In the genomic region with DNA sequence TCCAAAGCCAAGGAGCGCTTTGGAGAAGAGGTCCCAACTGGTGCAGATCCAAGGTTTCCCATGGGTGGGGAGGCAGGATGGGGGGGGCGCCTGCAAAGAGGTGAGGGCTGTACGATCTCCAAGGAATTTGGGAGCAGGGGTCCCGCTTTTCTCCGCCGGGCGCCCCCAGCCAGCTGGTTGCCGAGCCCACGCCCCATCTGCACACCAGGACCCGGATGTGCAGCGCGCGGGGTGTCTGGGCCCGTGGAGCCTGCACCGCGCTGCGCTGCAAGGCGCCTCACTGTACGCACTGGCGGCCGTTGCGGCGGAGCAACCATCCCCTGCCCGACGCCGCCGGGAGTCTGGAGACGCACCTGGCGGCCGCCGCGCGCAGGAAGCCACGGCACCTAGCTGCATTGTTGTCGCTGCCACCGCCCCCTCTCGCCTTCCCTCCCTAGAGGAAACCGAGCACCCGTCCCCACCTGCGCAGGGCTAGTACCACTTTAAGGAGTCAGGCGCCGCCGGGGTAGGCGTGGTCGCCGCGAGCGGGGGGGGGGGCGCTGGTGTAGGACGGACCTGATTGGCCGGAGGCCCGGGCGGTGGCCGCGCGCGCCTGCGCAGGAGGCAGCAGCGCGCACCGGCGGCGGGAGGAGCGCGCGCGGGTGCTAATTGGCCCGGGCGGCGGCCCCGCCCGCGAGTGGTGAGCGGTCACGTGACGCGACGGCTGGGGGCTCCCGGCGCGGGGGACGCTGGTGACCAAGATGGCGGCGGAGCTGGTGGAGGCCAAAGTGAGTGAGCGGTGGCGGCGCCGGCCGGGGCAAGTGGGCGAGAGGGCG, we compare ENCODE assay signal across 8 cellular contexts. TPM values are rescaled to one million over a fixed set of nuclear protein-coding genes. Genes with fewer than 3 reads are reported as not detected.
DNase-seq lines count a peak whose midpoint lies in the region; ATAC-seq and TF ChIP-seq lines count a peak whose summit lies in the region.

A gene with protein sequence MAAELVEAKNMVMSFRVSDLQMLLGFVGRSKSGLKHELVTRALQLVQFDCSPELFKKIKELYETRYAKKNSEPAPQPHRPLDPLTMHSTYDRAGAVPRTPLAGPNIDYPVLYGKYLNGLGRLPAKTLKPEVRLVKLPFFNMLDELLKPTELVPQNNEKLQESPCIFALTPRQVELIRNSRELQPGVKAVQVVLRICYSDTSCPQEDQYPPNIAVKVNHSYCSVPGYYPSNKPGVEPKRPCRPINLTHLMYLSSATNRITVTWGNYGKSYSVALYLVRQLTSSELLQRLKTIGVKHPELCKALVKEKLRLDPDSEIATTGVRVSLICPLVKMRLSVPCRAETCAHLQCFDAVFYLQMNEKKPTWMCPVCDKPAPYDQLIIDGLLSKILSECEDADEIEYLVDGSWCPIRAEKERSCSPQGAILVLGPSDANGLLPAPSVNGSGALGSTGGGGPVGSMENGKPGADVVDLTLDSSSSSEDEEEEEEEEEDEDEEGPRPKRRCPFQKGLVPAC (plus strand): TSS at position 716 of the 815 bp plus-strand sequence. CDS start 25 bp downstream, at position 741.

- H3K4me3 ChIP-seq in GM06990 (replicated peaks; ENCODE audit: low read depth, low read length) (peak within 1 kb of the TSS; percentile 97), osteoblast (ENCODE audit: insufficient read depth, low read length) (peak within 1 kb of the TSS; percentile 94), testis (peak within 1 kb of the TSS; percentile 90 to 95)

- H3K27me3 ChIP-seq in GM06990 (replicated peaks; ENCODE audit: control insufficient read depth, insufficient read depth, low read length) (no peaks in the 10 kb centered on the region), osteoblast (ENCODE audit: insufficient read depth, low read length) (no peaks in the 10 kb centered on the region), testis (no peaks in the 10 kb centered on the region)

- H3K36me3 Mint-ChIP-seq in HFFc6 (ENCODE audit: low read depth), result no peaks in the 10 kb centered on the region
- H3K36me3 Mint-ChIP-seq in activated naive CD4-positive, alpha-beta T cell treated with anti-CD3 and anti-CD28 coated beads, Interleukin-2, amount 50 U/mL, for 24 hours, result no peaks in the 10 kb centered on the region

- no peaks in the 10 kb centered on the region for H3K9me3 Mint-ChIP-seq in HFFc6
- H3K9me3 Mint-ChIP-seq in activated naive CD4-positive, alpha-beta T cell treated with anti-CD3 and anti-CD28 coated beads, Interleukin-2, amount 50 U/mL, for 24 hours, result no peaks in the 10 kb centered on the region

- H3K36me3 ChIP-seq in GM06990 (ENCODE audit: control insufficient read depth, insufficient read depth, low read length) (peaks cover 2% of the 10 kb centered on the region), osteoblast (ENCODE audit: insufficient read depth, low read length) (peaks cover 8% of the 10 kb centered on the region), testis (ENCODE audit: low read depth, missing control alignments) (no peaks in the 10 kb centered on the region)

- H3K4me1 ChIP-seq in osteoblast (ENCODE audit: insufficient read depth, low read length), result peaks cover 16% of the 10 kb centered on the region
- H3K4me1 ChIP-seq in testis, result peaks cover 31% of the 10 kb centered on the region

- ATAC-seq in SK-N-SH treated with all-trans-retinoic acid at 6 μM for 48 hours, result peak; percentile 97

- TF ChIP-seq POLR2A in testis (IDR thresholded peaks at IDR 0.05), result no peak

- H3K27ac ChIP-seq in osteoblast (ENCODE audit: low read depth, low read length), result peak within 1 kb of the TSS; percentile 51
- H3K27ac ChIP-seq in testis, result peak within 1 kb of the TSS; percentile 83 to 93

- peak within 1 kb of the TSS; percentile 95 for H3K4me2 ChIP-seq in osteoblast (ENCODE audit: insufficient read depth, low read length)

- peak within 1 kb of the TSS; percentile 88 for H2AFZ ChIP-seq in osteoblast (ENCODE audit: low read length)

- H3K79me2 ChIP-seq in osteoblast (ENCODE audit: insufficient read depth, low read length), result peaks cover 46% of the 10 kb centered on the region

- 0% methylated on average over 16 to 17 of the region's 91 CpGs for WGBS in testis, 2 donors

- peak within 1 kb of the TSS; percentile 88 for H3K4me3 Mint-ChIP-seq in HFFc6
- H3K4me3 Mint-ChIP-seq in activated naive CD4-positive, alpha-beta T cell treated with anti-CD3 and anti-CD28 coated beads, Interleukin-2, amount 50 U/mL, for 24 hours, result peak within 1 kb of the TSS; percentile 92

- DNase-seq in GM06990 (ENCODE audit: extremely low read depth, insufficient read length) (peak; percentile 99), HFFc6 (peak; percentile 86), NCI-H1048 (lab: John Stamatoyannopoulos, UW) (peak; percentile 96), glomerular endothelial cell (ENCODE audit: extremely low read depth, low read depth, low spot score) (no peak), osteoblast (ENCODE audit: insufficient read length, low spot score, missing footprints) (peak; percentile 100), testis (peak; percentile 96)

- H3K9me3 ChIP-seq in osteoblast (ENCODE audit: low read depth, low read length) (no peaks in the 10 kb centered on the region), testis (no peaks in the 10 kb centered on the region)

- H3K4me1 Mint-ChIP-seq in HFFc6 (ENCODE audit: low read depth), result peaks cover 19% of the 10 kb centered on the region
- peaks cover 32% of the 10 kb centered on the region for H3K4me1 Mint-ChIP-seq in activated naive CD4-positive, alpha-beta T cell treated with anti-CD3 and anti-CD28 coated beads, Interleukin-2, amount 50 U/mL, for 24 hours

- H4K20me1 ChIP-seq in osteoblast (ENCODE audit: insufficient read depth, low read length), result peaks cover 34% of the 10 kb centered on the region

- no peak for TF ChIP-seq CTCF in GM06990 (IDR thresholded peaks at IDR 0.05; ENCODE audit: insufficient read depth, low read length, poor library complexity, severe bottlenecking)
- TF ChIP-seq CTCF in HFFc6 (IDR thresholded peaks at IDR 0.05), result no peak; the same call in 1 of the 2 replicates
- no peak for TF ChIP-seq CTCF in osteoblast (IDR thresholded peaks at IDR 0.05; ENCODE audit: extremely low read depth, low read depth, low read length)
- TF ChIP-seq CTCF in testis (IDR thresholded peaks at IDR 0.05), result peak in 2 of 3 experiments; percentile 5 to 44

- H3K27ac Mint-ChIP-seq in HFFc6, result peak within 1 kb of the TSS; percentile 10; the same call in 1 of the 2 replicates
- H3K27ac Mint-ChIP-seq in activated naive CD4-positive, alpha-beta T cell treated with anti-CD3 and anti-CD28 coated beads, Interleukin-2, amount 50 U/mL, for 24 hours, result peak within 1 kb of the TSS; percentile 82

- H3K27me3 Mint-ChIP-seq in HFFc6 (ENCODE audit: insufficient read depth), result 0 out of 2 replicates have a peak, but pooled peaks cover 2% of the 10 kb centered on the region
- no peaks in the 10 kb centered on the region for H3K27me3 Mint-ChIP-seq in activated naive CD4-positive, alpha-beta T cell treated with anti-CD3 and anti-CD28 coated beads, Interleukin-2, amount 50 U/mL, for 24 hours

- intact Hi-C loops in testis (cut with DNase I; ENCODE audit: low total_unique reads), result no loop called here

TF ChIP-seq in SK-N-SH treated with all-trans-retinoic acid at 6 μM for 48 hours, 23 proteins besides CTCF, POLR2A, EP300 and RAD21:
- TF ChIP-seq ZFP3 (CRISPR knock-in tag; IDR thresholded peaks at IDR 0.05), result no peak
- TF ChIP-seq, protein P1, sequence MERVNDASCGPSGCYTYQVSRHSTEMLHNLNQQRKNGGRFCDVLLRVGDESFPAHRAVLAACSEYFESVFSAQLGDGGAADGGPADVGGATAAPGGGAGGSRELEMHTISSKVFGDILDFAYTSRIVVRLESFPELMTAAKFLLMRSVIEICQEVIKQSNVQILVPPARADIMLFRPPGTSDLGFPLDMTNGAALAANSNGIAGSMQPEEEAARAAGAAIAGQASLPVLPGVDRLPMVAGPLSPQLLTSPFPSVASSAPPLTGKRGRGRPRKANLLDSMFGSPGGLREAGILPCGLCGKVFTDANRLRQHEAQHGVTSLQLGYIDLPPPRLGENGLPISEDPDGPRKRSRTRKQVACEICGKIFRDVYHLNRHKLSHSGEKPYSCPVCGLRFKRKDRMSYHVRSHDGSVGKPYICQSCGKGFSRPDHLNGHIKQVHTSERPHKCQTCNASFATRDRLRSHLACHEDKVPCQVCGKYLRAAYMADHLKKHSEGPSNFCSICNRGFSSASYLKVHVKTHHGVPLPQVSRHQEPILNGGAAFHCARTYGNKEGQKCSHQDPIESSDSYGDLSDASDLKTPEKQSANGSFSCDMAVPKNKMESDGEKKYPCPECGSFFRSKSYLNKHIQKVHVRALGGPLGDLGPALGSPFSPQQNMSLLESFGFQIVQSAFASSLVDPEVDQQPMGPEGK (CRISPR knock-in tag; IDR thresholded peaks at IDR 0.05; ENCODE audit: borderline replicate concordance), result no peak
- TF ChIP-seq SNAI2 (CRISPR knock-in tag; IDR thresholded peaks at IDR 0.05), result peak; percentile 74; the same call in 1 of the 2 replicates

RNA-seq across cellular contexts. Expression of the gene that starts here (rescaled TPM):
- total RNA-seq in HFFc6 (2021; fragmentation: NEBNext Ultra II Directional; extraction: Animal tissue kit (Norgen Biotek cat#: 25700)), result 10 to 100 TPM; 20.0 to 26.0 (median 23.3) TPM
- total RNA-seq in glomerular endothelial cell (31.6 and 34.7 TPM in 2 replicates), osteoblast (14.7 and 21.4 TPM in 2 replicates), testis (10 to 100 TPM; 89.1 to 94.5 TPM)
- polyA plus RNA-seq in testis (ENCODE audit: insufficient read depth, low read depth, low replicate concordance), result 142 TPM

Comparison
In these comparisons a context has a peak if more than half of its experiments do, and no peak if none do; other contexts are left out.
1. CTCF ChIP-seq: peak in testis (2 of 3); none in GM06990 (single experiment), HFFc6 (single experiment) and osteoblast (single experiment).
2. Peak in every context shown above with its lines, with median percentiles within 50 percentile points of each other: H3K4me3 ChIP-seq.